Comparison of ENCODE assay signal across 1 cellular context in genomic region chr10:113080621-113081229, GRCh38.
TF ChIP-seq lines count a peak whose summit lies in the region.

No MANE protein-coding gene starts in this region.

TF ChIP-seq in WTC11, 78 proteins besides CTCF, POLR2A, EP300 and RAD21 (continued from another document):
- TF ChIP-seq PRDM15 (CRISPR knock-in tag; IDR thresholded peaks at IDR 0.05) (no peak), GRHL2 (CRISPR knock-in tag; IDR thresholded peaks at IDR 0.05; ENCODE audit: insufficient replicate concordance, severe bottlenecking) (no peak), AFF4 (CRISPR knock-in tag; IDR thresholded peaks at IDR 0.05; ENCODE audit: borderline replicate concordance) (no peak), SOX15 (CRISPR knock-in tag; IDR thresholded peaks at IDR 0.05) (no peak), ZNF281 (CRISPR knock-in tag; IDR thresholded peaks at IDR 0.05) (no peak), ETV6 (CRISPR knock-in tag; IDR thresholded peaks at IDR 0.05) (no peak), NR3C1 (CRISPR knock-in tag; conservative IDR thresholded peaks at IDR 0.05; ENCODE audit: low read depth) (no peak), ERG (CRISPR knock-in tag; IDR thresholded peaks at IDR 0.05) (no peak), CBFB (CRISPR knock-in tag; IDR thresholded peaks at IDR 0.05; ENCODE audit: low read depth) (no peak), FOXK1 (CRISPR knock-in tag; IDR thresholded peaks at IDR 0.05) (no peak), KAT7 (CRISPR knock-in tag; IDR thresholded peaks at IDR 0.05; ENCODE audit: borderline replicate concordance) (no peak)
